ENCODE assay signal across 2 cellular contexts in the genomic region with DNA sequence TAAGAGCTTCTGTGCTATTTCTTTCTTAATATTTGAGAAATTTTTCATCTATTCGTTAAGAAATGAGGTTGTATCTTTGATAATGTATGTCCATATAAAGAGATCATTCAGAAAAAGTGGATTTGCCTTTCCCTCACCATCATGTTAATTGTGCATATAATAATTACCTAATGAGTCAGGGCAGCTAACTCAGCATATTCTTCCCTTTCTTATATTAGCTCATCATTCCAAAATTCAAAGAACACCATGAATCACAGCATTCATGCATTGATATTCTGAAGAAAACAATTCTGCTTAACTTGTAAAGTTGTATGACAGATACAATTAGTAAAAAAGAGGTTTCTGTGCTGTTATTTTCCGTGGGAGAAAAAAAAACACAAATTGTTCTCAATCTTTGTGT.
TF ChIP-seq lines count a peak whose summit lies in the region.

No MANE protein-coding gene starts in this region.

TF ChIP-seq in A549, 52 proteins besides CTCF, POLR2A, EP300 and RAD21:
- TF ChIP-seq RNF2 (IDR thresholded peaks at IDR 0.05; ENCODE audit: borderline replicate concordance, low read depth): no peak
- peak; percentile 57 for TF ChIP-seq MAFK (IDR thresholded peaks at IDR 0.05; ENCODE audit: partially characterized antibody)
- no peak for TF ChIP-seq EHF (CRISPR knock-in tag; IDR thresholded peaks at IDR 0.05)

TF ChIP-seq in IMR-90, 13 proteins besides CTCF, POLR2A, EP300 and RAD21:
- TF ChIP-seq SMC3 (IDR thresholded peaks at IDR 0.05; ENCODE audit: low read depth, low read length) (no peak), MAFK (IDR thresholded peaks at IDR 0.05; ENCODE audit: low read depth, low read length) (peak; percentile 84), RFX5 (IDR thresholded peaks at IDR 0.05; ENCODE audit: low read depth, low read length) (no peak)
- TF ChIP-seq, protein P1, sequence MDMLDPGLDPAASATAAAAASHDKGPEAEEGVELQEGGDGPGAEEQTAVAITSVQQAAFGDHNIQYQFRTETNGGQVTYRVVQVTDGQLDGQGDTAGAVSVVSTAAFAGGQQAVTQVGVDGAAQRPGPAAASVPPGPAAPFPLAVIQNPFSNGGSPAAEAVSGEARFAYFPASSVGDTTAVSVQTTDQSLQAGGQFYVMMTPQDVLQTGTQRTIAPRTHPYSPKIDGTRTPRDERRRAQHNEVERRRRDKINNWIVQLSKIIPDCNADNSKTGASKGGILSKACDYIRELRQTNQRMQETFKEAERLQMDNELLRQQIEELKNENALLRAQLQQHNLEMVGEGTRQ (IDR thresholded peaks at IDR 0.05; ENCODE audit: low read depth, low read length): no peak
- TF ChIP-seq, protein P2, sequence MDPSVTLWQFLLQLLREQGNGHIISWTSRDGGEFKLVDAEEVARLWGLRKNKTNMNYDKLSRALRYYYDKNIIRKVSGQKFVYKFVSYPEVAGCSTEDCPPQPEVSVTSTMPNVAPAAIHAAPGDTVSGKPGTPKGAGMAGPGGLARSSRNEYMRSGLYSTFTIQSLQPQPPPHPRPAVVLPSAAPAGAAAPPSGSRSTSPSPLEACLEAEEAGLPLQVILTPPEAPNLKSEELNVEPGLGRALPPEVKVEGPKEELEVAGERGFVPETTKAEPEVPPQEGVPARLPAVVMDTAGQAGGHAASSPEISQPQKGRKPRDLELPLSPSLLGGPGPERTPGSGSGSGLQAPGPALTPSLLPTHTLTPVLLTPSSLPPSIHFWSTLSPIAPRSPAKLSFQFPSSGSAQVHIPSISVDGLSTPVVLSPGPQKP (IDR thresholded peaks at IDR 0.05; ENCODE audit: borderline replicate concordance, low read depth, low read length): no peak
